In the genomic region with DNA sequence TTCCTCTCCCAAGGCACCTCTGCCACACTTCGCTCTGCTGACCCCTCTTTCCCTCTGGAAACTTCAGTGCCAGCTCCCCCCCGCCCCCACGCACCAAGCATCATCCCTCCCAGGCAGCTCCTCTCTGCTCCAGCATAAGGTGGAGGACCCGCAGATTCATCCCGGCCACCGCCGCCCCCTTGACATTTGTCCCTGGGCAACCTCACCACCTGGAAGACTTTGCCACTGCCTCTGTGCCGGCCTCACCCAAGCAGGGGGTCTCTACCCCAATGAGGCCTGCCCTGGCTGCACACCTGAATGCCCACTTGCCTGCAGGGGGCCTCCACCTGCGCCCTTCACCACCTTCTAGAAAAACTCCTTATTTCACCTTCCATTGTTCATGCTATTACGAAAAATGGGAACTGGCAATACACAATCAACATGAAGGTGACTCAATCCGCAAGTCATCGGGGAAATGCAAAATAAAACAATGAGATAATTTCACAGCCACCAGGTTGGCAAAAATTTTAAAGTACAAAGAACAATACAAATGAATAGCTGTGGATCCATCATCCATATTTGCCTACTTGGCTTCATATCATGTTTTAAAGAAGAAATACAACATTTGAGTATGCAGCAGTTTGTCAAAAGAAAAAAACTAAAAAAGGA, we compare ENCODE assay signal across 26 cellular contexts. TPM values are rescaled to one million over a fixed set of nuclear protein-coding genes. Genes with fewer than 3 reads are reported as not detected.
DNase-seq lines count a peak whose midpoint lies in the region; TF ChIP-seq lines count a peak whose summit lies in the region.
"Had no signal": no experiment of that assay in that cellular context is flagged by ENCODE, and none has a peak within 500 bp of the region (broad histone marks: within the 10 kb centered on the region; RNA-seq: fewer than 3 reads in every experiment).

No MANE protein-coding gene starts in this region.

- H3K9me3 Mint-ChIP-seq in activated CD4-positive, alpha-beta T cell treated with anti-CD3 and anti-CD28 coated beads, Interleukin-2, amount 10 ng/mL, durations not matched to agents 7 days and 5 days = no peaks in the 10 kb centered on the region
- H3K9me3 Mint-ChIP-seq in activated T-helper 1 cell treated with anti-CD3 and anti-CD28 coated beads, Interleukin-12 subunit alpha, Interleukin-12 subunit beta, Interleukin-2, Interleukin-4 antibody, amounts not matched to agents 30 ng/mL and 10 ng/mL and 1 ng/mL, durations not matched to agents 14 hours and 24 hours and 36 hours = no peaks in the 10 kb centered on the region
- H3K9me3 Mint-ChIP-seq: activated naive CD8-positive, alpha-beta T cell treated with anti-CD3 and anti-CD28 coated beads, Interleukin-2, amount 10 ng/mL, durations not matched to agents 7 days and 5 days; HFFc6; nephron progenitor cell had no signal

- peak overlapping the region; percentile 56 for H3K23ac ChIP-seq in neuronal stem cell (ENCODE audit: low read depth, low read length, poor library complexity)

- H3K4me1 Mint-ChIP-seq in activated CD4-positive, alpha-beta T cell treated with anti-CD3 and anti-CD28 coated beads, Interleukin-2, amount 10 ng/mL, durations not matched to agents 7 days and 5 days = peaks cover 74% of the 10 kb centered on the region
- H3K4me1 Mint-ChIP-seq in activated T-helper 1 cell treated with anti-CD3 and anti-CD28 coated beads, Interleukin-12 subunit alpha, Interleukin-12 subunit beta, Interleukin-2, Interleukin-4 antibody, amounts not matched to agents 30 ng/mL and 10 ng/mL and 1 ng/mL, durations not matched to agents 14 hours and 24 hours and 36 hours (ENCODE audit: low read depth) = peaks cover 72% of the 10 kb centered on the region
- H3K4me1 Mint-ChIP-seq: nephron progenitor cell had no signal

- H2BK120ac ChIP-seq in neuronal stem cell (ENCODE audit: low read depth, low read length) = no peak overlapping the region

- H3K36me3 ChIP-seq in neuronal stem cell (replicated peaks in 1 of 2; ENCODE audit: control insufficient read depth in 2 of 2, insufficient read depth in 2 of 2, low read length in 2 of 2) = no peaks in the 10 kb centered on the region
- H3K36me3 ChIP-seq: ascending aorta, cardiac muscle cell, esophagus squamous epithelium, right atrium auricular region, tibial nerve had no signal

- H3K4me3 ChIP-seq in neuronal stem cell (ENCODE audit: low read length in 2 of 2) = no peak overlapping the region
- H3K4me3 ChIP-seq: ascending aorta, cardiac muscle cell, esophagus squamous epithelium, GM23248, lung, mucosa of descending colon, right atrium auricular region, tibial nerve had no signal

- H3K9me3 ChIP-seq in neuronal stem cell (replicated peaks in 1 of 2; ENCODE audit: control insufficient read depth in 2 of 2, insufficient read depth in 1 of 2, low read depth in 1 of 2, low read length in 2 of 2) = no peaks in the 10 kb centered on the region
- H3K9me3 ChIP-seq: ascending aorta, esophagus squamous epithelium, mucosa of descending colon, right atrium auricular region, tibial nerve had no signal

- H3K27ac Mint-ChIP-seq in activated CD4-positive, alpha-beta T cell treated with anti-CD3 and anti-CD28 coated beads, Interleukin-2, amount 10 ng/mL, durations not matched to agents 7 days and 5 days = peak overlapping the region; percentile 71
- peak overlapping the region; percentile 52 for H3K27ac Mint-ChIP-seq in activated T-helper 1 cell treated with anti-CD3 and anti-CD28 coated beads, Interleukin-12 subunit alpha, Interleukin-12 subunit beta, Interleukin-2, Interleukin-4 antibody, amounts not matched to agents 30 ng/mL and 10 ng/mL and 1 ng/mL, durations not matched to agents 14 hours and 24 hours and 36 hours
- H3K27ac Mint-ChIP-seq: activated naive CD8-positive, alpha-beta T cell treated with anti-CD3 and anti-CD28 coated beads, Interleukin-2, amount 10 ng/mL, durations not matched to agents 7 days and 5 days; HFFc6; nephron progenitor cell had no signal

- no peak overlapping the region for H3K27ac ChIP-seq in neuronal stem cell (replicated peaks; ENCODE audit: low read length)
- H3K27ac ChIP-seq: ascending aorta, cardiac muscle cell, GM23248, parathyroid adenoma, right atrium auricular region, tibial nerve had no signal

- no peak overlapping the region for H3K4me3 Mint-ChIP-seq in activated CD4-positive, alpha-beta T cell treated with anti-CD3 and anti-CD28 coated beads, Interleukin-2, amount 10 ng/mL, durations not matched to agents 7 days and 5 days
- no peak overlapping the region for H3K4me3 Mint-ChIP-seq in activated T-helper 1 cell treated with anti-CD3 and anti-CD28 coated beads, Interleukin-12 subunit alpha, Interleukin-12 subunit beta, Interleukin-2, Interleukin-4 antibody, amounts not matched to agents 30 ng/mL and 10 ng/mL and 1 ng/mL, durations not matched to agents 14 hours and 24 hours and 36 hours
- H3K4me3 Mint-ChIP-seq: HFFc6, nephron progenitor cell had no signal

- H2AK5ac ChIP-seq in neuronal stem cell (ENCODE audit: low read depth, low read length) = peak overlapping the region; percentile 27

- H3K9ac ChIP-seq in neuronal stem cell (ENCODE audit: low read depth, low read length, poor library complexity) = no peak overlapping the region
- H3K9ac ChIP-seq: GM23248, parathyroid adenoma had no signal

- H3K27me3 ChIP-seq in neuronal stem cell (ENCODE audit: control insufficient read depth in 3 of 3, insufficient read depth in 3 of 3, low read depth in 1 of 3, low read length in 3 of 3) = peaks cover 0 to 29% (median 0%) of the 10 kb centered on the region in 3 experiments
- H3K27me3 ChIP-seq: ascending aorta, right atrium auricular region had no signal

- H3K36me3 Mint-ChIP-seq in activated CD4-positive, alpha-beta T cell treated with anti-CD3 and anti-CD28 coated beads, Interleukin-2, amount 10 ng/mL, durations not matched to agents 7 days and 5 days (ENCODE audit: low read depth) = peaks cover 8% of the 10 kb centered on the region
- peaks cover 1% of the 10 kb centered on the region for H3K36me3 Mint-ChIP-seq in activated T-helper 1 cell treated with anti-CD3 and anti-CD28 coated beads, Interleukin-12 subunit alpha, Interleukin-12 subunit beta, Interleukin-2, Interleukin-4 antibody, amounts not matched to agents 30 ng/mL and 10 ng/mL and 1 ng/mL, durations not matched to agents 14 hours and 24 hours and 36 hours (ENCODE audit: low read depth)
- H3K36me3 Mint-ChIP-seq: activated naive CD8-positive, alpha-beta T cell treated with anti-CD3 and anti-CD28 coated beads, Interleukin-2, amount 10 ng/mL, durations not matched to agents 7 days and 5 days had no signal

- DNase-seq in activated CD4-positive, alpha-beta T cell treated with anti-CD3 and anti-CD28 coated beads, Interleukin-2, amount 10 ng/mL, durations not matched to agents 7 days and 5 days = no peak
- no peak for DNase-seq in activated CD4-positive, alpha-beta T cell treated with anti-CD3 and anti-CD28 coated beads for 1 hour
- DNase-seq in activated T-helper 1 cell treated with anti-CD3 and anti-CD28 coated beads, Interleukin-12 subunit alpha, Interleukin-12 subunit beta, Interleukin-2, Interleukin-4 antibody, amounts not matched to agents 30 ng/mL and 10 ng/mL and 1 ng/mL, durations not matched to agents 14 hours and 24 hours and 36 hours (ENCODE audit: low spot score) = no peak
- DNase-seq in neuronal stem cell (ENCODE audit: low spot score) (no peak), DMS114 treated with DMSO at 0.1 percent for 48 hours (lab: John Stamatoyannopoulos, UW; ENCODE audit: unreplicated experiment) (no peak), iPS-NIHi7 (ENCODE audit: extremely low spot score) (no peak)
- DNase-seq in stimulated activated CD8-positive, alpha-beta memory T cell treated with anti-CD3 and anti-CD28 coated beads, Interleukin-4, amount 100 ng/mL, for 48 hours = no peak
- DNase-seq: activated naive CD8-positive, alpha-beta T cell treated with anti-CD3 and anti-CD28 coated beads, Interleukin-2, amount 10 ng/mL, durations not matched to agents 7 days and 5 days; activated T-cell treated with anti-CD3 and anti-CD28 coated beads, Interleukin-2, amount 50 U/mL, for 1 hour; esophagus squamous epithelium; GM23248; HFFc6; mucosa of descending colon; NCI-H1105; NCI-H1930; NCI-H69; nephron progenitor cell; SIG-M5; stimulated activated CD4-positive, alpha-beta T cell treated with anti-CD3 and anti-CD28 coated beads, Interleukin-2, amount 100 ng/mL, for 24 hours had no signal

- H3K18ac ChIP-seq in neuronal stem cell (ENCODE audit: low read length) = no peak overlapping the region

- no peaks in the 10 kb centered on the region for H3K4me1 ChIP-seq in neuronal stem cell (ENCODE audit: control insufficient read depth in 2 of 2, insufficient read depth in 1 of 2, low read depth in 1 of 2, low read length in 2 of 2)
- H3K4me1 ChIP-seq: ascending aorta, parathyroid adenoma, right atrium auricular region, tibial nerve had no signal

- H3K14ac ChIP-seq in neuronal stem cell (ENCODE audit: low read length) = no peak overlapping the region

- no peaks in the 10 kb centered on the region for H3K27me3 Mint-ChIP-seq in activated CD4-positive, alpha-beta T cell treated with anti-CD3 and anti-CD28 coated beads, Interleukin-2, amount 10 ng/mL, durations not matched to agents 7 days and 5 days
- H3K27me3 Mint-ChIP-seq in activated T-helper 1 cell treated with anti-CD3 and anti-CD28 coated beads, Interleukin-12 subunit alpha, Interleukin-12 subunit beta, Interleukin-2, Interleukin-4 antibody, amounts not matched to agents 30 ng/mL and 10 ng/mL and 1 ng/mL, durations not matched to agents 14 hours and 24 hours and 36 hours (ENCODE audit: insufficient read depth) = no peaks in the 10 kb centered on the region
- H3K27me3 Mint-ChIP-seq: activated naive CD8-positive, alpha-beta T cell treated with anti-CD3 and anti-CD28 coated beads, Interleukin-2, amount 10 ng/mL, durations not matched to agents 7 days and 5 days had no signal

- H4K8ac ChIP-seq in neuronal stem cell (ENCODE audit: low read depth, low read length) = no peak overlapping the region

- TF ChIP-seq CTCF in GM12872 (IDR thresholded peaks at IDR 0.05; ENCODE audit: insufficient read depth, low read depth, low read length) = 0 out of 3 replicates have a peak, but pooled peaks have one; percentile 9

- H3K4me2 ChIP-seq in neuronal stem cell (ENCODE audit: insufficient read depth, low read length, poor library complexity, severe bottlenecking) = no peak overlapping the region

- H2BK5ac ChIP-seq in neuronal stem cell (ENCODE audit: low read length) = no peak overlapping the region

- POLR2A ChIA-PET in activated CD4-positive, alpha-beta T cell treated with anti-CD3 and anti-CD28 coated beads, Interleukin-2, amount 10 ng/mL, durations not matched to agents 7 days and 5 days (lab: Charles Lee) = no interaction called here

- no CpG with 5 or more reads among the region's 12 CpGs for WGBS in neuronal stem cell (ENCODE audit: extremely low coverage in 2 of 2, insufficient read length in 2 of 2, insufficient replicate concordance in 1 of 2), 2 donors

- no peak overlapping the region for H3K4ac ChIP-seq in neuronal stem cell (ENCODE audit: low read length)

- CTCF ChIA-PET in activated CD4-positive, alpha-beta T cell treated with anti-CD3 and anti-CD28 coated beads, Interleukin-2, amount 10 ng/mL, durations not matched to agents 7 days and 5 days (lab: Charles Lee) = interaction anchor here (1.7 kb wide), 1 partner anchor 10 kb away, joined by 8 read pairs; no protein-coding TSS in a partner anchor

- no peaks in the 10 kb centered on the region for H3K79me1 ChIP-seq in neuronal stem cell (ENCODE audit: low read depth, low read length)

- no peak overlapping the region for H2AFZ ChIP-seq in neuronal stem cell (ENCODE audit: low read length)
- H2AFZ ChIP-seq: GM23248, parathyroid adenoma had no signal

- intact Hi-C loops in activated T-helper 1 cell treated with anti-CD3 and anti-CD28 coated beads, Interleukin-12 subunit alpha, Interleukin-12 subunit beta, Interleukin-2, Interleukin-4 antibody, amounts not matched to agents 30 ng/mL and 10 ng/mL and 1 ng/mL, durations not matched to agents 14 hours and 24 hours and 36 hours (cut with micrococcal nuclease) = loop anchor here (10.0 kb wide), 3 partner anchors 249 to 1511 kb away; partner anchors contain the start of genes TSHZ3 and UQCRFS1

- peak overlapping the region; percentile 30 for H2BK12ac ChIP-seq in neuronal stem cell (ENCODE audit: low read length)

- no peak overlapping the region for H2BK15ac ChIP-seq in neuronal stem cell (ENCODE audit: low read length)

- no peak overlapping the region for H4K91ac ChIP-seq in neuronal stem cell (ENCODE audit: low read depth, low read length, poor library complexity)

RNA-seq across cellular contexts. Expression of gene CCNE1, which starts 21.9 kb away (rescaled TPM):
- 10 to 100 TPM; 44.9 to 45.3 TPM for total RNA-seq in activated CD4-positive, alpha-beta T cell treated with anti-CD3 and anti-CD28 coated beads, Interleukin-2, amount 10 ng/mL, durations not matched to agents 7 days and 5 days
- total RNA-seq in activated T-helper 1 cell treated with anti-CD3 and anti-CD28 coated beads, Interleukin-12 subunit alpha, Interleukin-12 subunit beta, Interleukin-2, Interleukin-4 antibody, amounts not matched to agents 30 ng/mL and 10 ng/mL and 1 ng/mL, durations not matched to agents 14 hours and 24 hours and 36 hours = 55.1 and 58.4 TPM in 2 replicates
- 15.7 TPM for polyA plus RNA-seq in neuronal stem cell (2013, experiment 1 of 2)
- 15.8 TPM for polyA plus RNA-seq in neuronal stem cell (2013, experiment 2 of 2)
- total RNA-seq: ascending aorta had no signal
